Comparison of ENCODE assay signal across 1 cellular context in the genomic region with DNA sequence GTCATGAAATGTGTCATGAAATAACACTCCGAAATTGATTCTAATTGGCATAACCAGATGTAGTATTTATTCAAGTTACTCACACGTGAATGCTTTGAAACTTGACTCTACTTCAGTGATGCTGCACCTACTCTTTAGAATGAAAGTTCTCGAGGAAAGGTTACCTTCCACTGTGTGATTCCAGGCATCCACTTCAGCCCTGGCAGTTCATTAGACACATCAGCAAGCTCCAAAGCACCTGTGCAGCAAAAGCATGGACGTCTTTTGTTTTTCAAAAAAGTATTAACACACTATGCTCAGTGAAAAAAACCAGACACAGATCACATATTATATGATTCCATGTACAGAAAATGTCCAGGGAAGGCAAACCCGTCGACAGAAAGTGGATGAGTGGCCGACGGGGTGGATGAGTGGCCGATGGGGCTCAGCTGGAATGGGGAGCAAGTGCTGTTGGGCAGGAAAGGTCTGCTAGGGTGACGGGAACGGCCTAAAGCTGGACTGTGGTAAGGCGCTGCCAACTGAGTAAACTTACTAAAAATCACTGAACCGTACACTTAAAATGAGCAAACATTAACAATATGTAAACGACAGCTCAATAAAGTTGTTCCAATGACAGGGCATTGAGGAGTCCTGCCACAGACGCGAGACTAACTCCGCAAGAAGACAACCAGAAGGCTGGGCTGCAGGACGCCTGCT.
TF ChIP-seq lines count a peak whose summit lies in the region.

No MANE protein-coding gene starts in this region.

TF ChIP-seq in K562, 482 proteins besides CTCF, POLR2A, EP300 and RAD21:
- TF ChIP-seq HNRNPUL1 (IDR thresholded peaks at IDR 0.05; ENCODE audit: low read length) (no peak), HDGF (IDR thresholded peaks at IDR 0.05) (no peak), PTRF (tag; IDR thresholded peaks at IDR 0.05) (no peak), ZNF121 (CRISPR knock-in tag; conservative IDR thresholded peaks at IDR 0.05) (no peak), ETS2 (tag; IDR thresholded peaks at IDR 0.05; ENCODE audit: borderline replicate concordance, poor library complexity, severe bottlenecking) (no peak), FOXA1 (IDR thresholded peaks at IDR 0.05; ENCODE audit: borderline replicate concordance) (no peak), NR4A1 (CRISPR knock-in tag; IDR thresholded peaks at IDR 0.05) (no peak), NR4A1 (tag; IDR thresholded peaks at IDR 0.05) (no peak), SIN3A (IDR thresholded peaks at IDR 0.05; ENCODE audit: borderline replicate concordance in 2 of 2, control insufficient read depth in 1 of 2, low read depth in 2 of 2, low read length in 2 of 2) (no peak), RBBP5 (IDR thresholded peaks at IDR 0.05; ENCODE audit: borderline replicate concordance, insufficient read depth, low read length, poor library complexity, severe bottlenecking) (no peak), SRF (CRISPR knock-in tag; IDR thresholded peaks at IDR 0.05) (no peak)
- TF ChIP-seq, protein P1, sequence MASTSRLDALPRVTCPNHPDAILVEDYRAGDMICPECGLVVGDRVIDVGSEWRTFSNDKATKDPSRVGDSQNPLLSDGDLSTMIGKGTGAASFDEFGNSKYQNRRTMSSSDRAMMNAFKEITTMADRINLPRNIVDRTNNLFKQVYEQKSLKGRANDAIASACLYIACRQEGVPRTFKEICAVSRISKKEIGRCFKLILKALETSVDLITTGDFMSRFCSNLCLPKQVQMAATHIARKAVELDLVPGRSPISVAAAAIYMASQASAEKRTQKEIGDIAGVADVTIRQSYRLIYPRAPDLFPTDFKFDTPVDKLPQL (IDR thresholded peaks at IDR 0.05; ENCODE audit: extremely low read depth, insufficient read length), result no peak
- TF ChIP-seq, protein P2, sequence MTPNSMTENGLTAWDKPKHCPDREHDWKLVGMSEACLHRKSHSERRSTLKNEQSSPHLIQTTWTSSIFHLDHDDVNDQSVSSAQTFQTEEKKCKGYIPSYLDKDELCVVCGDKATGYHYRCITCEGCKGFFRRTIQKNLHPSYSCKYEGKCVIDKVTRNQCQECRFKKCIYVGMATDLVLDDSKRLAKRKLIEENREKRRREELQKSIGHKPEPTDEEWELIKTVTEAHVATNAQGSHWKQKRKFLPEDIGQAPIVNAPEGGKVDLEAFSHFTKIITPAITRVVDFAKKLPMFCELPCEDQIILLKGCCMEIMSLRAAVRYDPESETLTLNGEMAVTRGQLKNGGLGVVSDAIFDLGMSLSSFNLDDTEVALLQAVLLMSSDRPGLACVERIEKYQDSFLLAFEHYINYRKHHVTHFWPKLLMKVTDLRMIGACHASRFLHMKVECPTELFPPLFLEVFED (CRISPR knock-in tag; conservative IDR thresholded peaks at IDR 0.05), result no peak
